In genomic region chr10:69629897-69630650, GRCh38 we compare ENCODE assay signal across 8 cellular contexts. TPM values are rescaled to one million over a fixed set of nuclear protein-coding genes. Genes with fewer than 3 reads are reported as not detected.
DNase-seq lines count a peak whose midpoint lies in the region; ATAC-seq and TF ChIP-seq lines count a peak whose summit lies in the region.

FAM241B (plus strand) TSS chr10:69630247; CDS start chr10:69631744, 1,497 bp downstream.

- H3K4me3 ChIP-seq in SJSA1 (peak within 1 kb of the TSS; percentile 34), vagina (peak within 1 kb of the TSS; percentile 45 to 62)

- peaks cover 22% of the 10 kb centered on the region for H3K36me3 Mint-ChIP-seq in Calu3 (ENCODE audit: insufficient read depth, unreplicated experiment)
- H3K36me3 Mint-ChIP-seq in activated naive CD8-positive, alpha-beta T cell: no peaks in the 10 kb centered on the region

- no TSS peak for BruUV-seq in Calu3 (replicated peaks; lab: Mats Ljungman, UMichigan)

- peak; percentile 100 for TF ChIP-seq CTCF in Calu3 (IDR thresholded peaks at IDR 0.05; ENCODE audit: unreplicated experiment)
- peak; percentile 31 to 97 (median 71) for TF ChIP-seq CTCF in vagina (IDR thresholded peaks at IDR 0.05)

- TF ChIP-seq POLR2A in vagina (IDR thresholded peaks at IDR 0.05): no peak

- CTCF ChIA-PET in Calu3 (lab: Charles Lee): interaction anchor here (0.8 to 1.2 kb wide), 3 partner anchors 28 to 206 kb away, joined by 3 to 4 read pairs (median 4); no protein-coding TSS in a partner anchor

- H3K9me3 ChIP-seq in SJSA1 (replicated peaks) (0 out of 2 replicates have a peak, but pooled peaks cover 4% of the 10 kb centered on the region), vagina (no peaks in the 10 kb centered on the region)

- intact Hi-C loops in Calu3 (cut with micrococcal nuclease; ENCODE audit: unreplicated experiment): no loop called here
- intact Hi-C loops in left ventricle myocardium superior (cut with micrococcal nuclease): no loop called here
- intact Hi-C loops in vagina (cut with DNase I): loop anchor here (10.0 kb wide), 2 partner anchors 115 to 205 kb away; no protein-coding TSS in a partner anchor

- H3K27ac ChIP-seq in SJSA1 (no peak within 1 kb of the TSS), vagina (peak within 1 kb of the TSS; percentile 3)

- ATAC-seq in HG03066 (IDR thresholded peaks at IDR 0.05; ENCODE audit: low read depth, unreplicated experiment): peak; percentile 54
- ATAC-seq in left ventricle myocardium superior: peak; percentile 89
- ATAC-seq in GM18861 (IDR thresholded peaks at IDR 0.05; ENCODE audit: unreplicated experiment): no peak

- H3K4me1 ChIP-seq in SJSA1 (replicated peaks) (peaks cover 6% of the 10 kb centered on the region), vagina (peaks cover 15% of the 10 kb centered on the region)

- H3K27me3 ChIP-seq in SJSA1 (replicated peaks) (peaks cover 19% of the 10 kb centered on the region), vagina (no peaks in the 10 kb centered on the region)

- DNase-seq in Calu3 (peak; percentile 91), SJSA1 (ENCODE audit: low read depth in 1 of 2, low spot score in 2 of 2) (peak in 1 of 2 experiments; percentile 49), left ventricle myocardium superior (peak; percentile 73), retina (peak; percentile 90), vagina (ENCODE audit: extremely low spot score in 2 of 2) (peak; percentile 75 to 82)

- H3K4me1 Mint-ChIP-seq in Calu3 (ENCODE audit: low read depth, unreplicated experiment): no peaks in the 10 kb centered on the region
- peaks cover 19% of the 10 kb centered on the region for H3K4me1 Mint-ChIP-seq in activated naive CD8-positive, alpha-beta T cell (ENCODE audit: low read depth)

- H3K27me3 Mint-ChIP-seq in Calu3 (ENCODE audit: unreplicated experiment): peaks cover 15% of the 10 kb centered on the region
- H3K27me3 Mint-ChIP-seq in activated naive CD8-positive, alpha-beta T cell: no peaks in the 10 kb centered on the region

- H3K36me3 ChIP-seq in SJSA1 (no peaks in the 10 kb centered on the region), vagina (no peaks in the 10 kb centered on the region)

- H3K27ac Mint-ChIP-seq in Calu3 (ENCODE audit: unreplicated experiment): no peak within 1 kb of the TSS
- H3K27ac Mint-ChIP-seq in activated naive CD8-positive, alpha-beta T cell: no peak within 1 kb of the TSS

- peaks cover 8% of the 10 kb centered on the region for H3K9me3 Mint-ChIP-seq in Calu3 (ENCODE audit: low read depth, unreplicated experiment)
- peaks cover 4% of the 10 kb centered on the region for H3K9me3 Mint-ChIP-seq in activated naive CD8-positive, alpha-beta T cell (ENCODE audit: low read depth)

- H3K4me3 Mint-ChIP-seq in Calu3 (ENCODE audit: low read depth, unreplicated experiment): peak within 1 kb of the TSS; percentile 63
- H3K4me3 Mint-ChIP-seq in activated naive CD8-positive, alpha-beta T cell: peak within 1 kb of the TSS; percentile 79

RNA-seq across cellular contexts. Expression of gene FAM241B, which starts in this region (rescaled TPM):
- total RNA-seq in Calu3 (2022) (22.9 and 25.2 TPM in 2 replicates), left ventricle myocardium superior (2.8 TPM), vagina (0.98 TPM)
- total RNA-seq in SJSA1 (2014; rRNA removed; shearing (Covaris generic)): 0.16 TPM in 1 of 2 replicates, not detected in the other

Comparison
In these comparisons a context has a peak if more than half of its experiments do, and no peak if none do; other contexts are left out.
1. Peak in DNase-seq, H3K4me3 ChIP-seq and H3K27ac ChIP-seq in vagina; RNA of the gene not detected or under 1 TPM.